Comparison of ENCODE assay signal across 8 cellular contexts in genomic region chr5:57499262-57500050, GRCh38. TPM values are rescaled to one million over a fixed set of nuclear protein-coding genes. Genes with fewer than 3 reads are reported as not detected.
DNase-seq lines count a peak whose midpoint lies in the region; ATAC-seq and TF ChIP-seq lines count a peak whose summit lies in the region.

No MANE protein-coding gene starts in this region.

- no peaks in the 10 kb centered on the region for H3K9me3 ChIP-seq in T-helper 17 cell (ENCODE audit: control insufficient read depth, low read length, poor library complexity, severe bottlenecking)
- H3K9me3 ChIP-seq in fibroblast of lung (ENCODE audit: control insufficient read depth, insufficient read depth, low read depth, low read length): no peaks in the 10 kb centered on the region
- no peaks in the 10 kb centered on the region for H3K9me3 ChIP-seq in neural cell (ENCODE audit: low read length)

- H4K20me1 ChIP-seq in fibroblast of lung (ENCODE audit: control insufficient read depth, extremely low read depth, insufficient read depth, low read length) (no peaks in the 10 kb centered on the region), neural cell (ENCODE audit: insufficient read depth) (no peaks in the 10 kb centered on the region)

- ATAC-seq in GM21786 (IDR thresholded peaks at IDR 0.05; ENCODE audit: unreplicated experiment): peak; percentile 92
- peak; percentile 63 for ATAC-seq in T-helper 17 cell

- no peaks in the 10 kb centered on the region for H3K79me2 ChIP-seq in fibroblast of lung (ENCODE audit: control insufficient read depth, insufficient read depth, low read length)
- no peaks in the 10 kb centered on the region for H3K79me2 ChIP-seq in neural cell (replicated peaks; ENCODE audit: insufficient read depth, low read length)

- H3K27ac ChIP-seq in fibroblast of lung (ENCODE audit: insufficient read depth, low read length) (no peak overlapping the region), neural cell (ENCODE audit: low read length) (peak overlapping the region; percentile 38)

- peak overlapping the region; percentile 1 for H2AFZ ChIP-seq in fibroblast of lung (ENCODE audit: low read length)
- no peak overlapping the region for H2AFZ ChIP-seq in neural cell (ENCODE audit: low read depth, low read length)

- H3K27me3 ChIP-seq in fibroblast of lung (ENCODE audit: control insufficient read depth, insufficient read depth, low read length) (no peaks in the 10 kb centered on the region), neural cell (ENCODE audit: insufficient read depth, low read depth, low read length) (no peaks in the 10 kb centered on the region)

- no peak for TF ChIP-seq EP300 in neural cell (conservative IDR thresholded peaks at IDR 0.05; ENCODE audit: poor library complexity, severe bottlenecking)

- H3K9me3 Mint-ChIP-seq in IgD-negative memory B cell: no peaks in the 10 kb centered on the region

- H3K27me3 Mint-ChIP-seq in IgD-negative memory B cell: peaks cover 15% of the 10 kb centered on the region
- H3K27me3 Mint-ChIP-seq in T-helper 17 cell: peaks cover 17% of the 10 kb centered on the region

- in situ Hi-C loops in ACHN (cut with HindIII; ENCODE audit: low pct_ligation_motif_present, low pct_unique_long_range_greater_than_20kb, low sequenced_read_pairs): no loop called here

- peak; percentile 91 for TF ChIP-seq RAD21 in neural cell (conservative IDR thresholded peaks at IDR 0.05)

- peaks cover 10% of the 10 kb centered on the region for H3K4me1 ChIP-seq in fibroblast of lung (ENCODE audit: control insufficient read depth, extremely low read depth, insufficient read depth, low read length)

- peak; percentile 65 for DNase-seq in ACHN
- peak; percentile 65 for DNase-seq in EL
- DNase-seq in T-helper 17 cell: no peak
- peak; percentile 57 to 77 for DNase-seq in fibroblast of lung (ENCODE audit: low read depth in 2 of 2)
- no peak for DNase-seq in effector CD4-positive, alpha-beta T cell

- H3K9me2 ChIP-seq in neural cell (ENCODE audit: insufficient read depth, low read length): no peaks in the 10 kb centered on the region

- H3K4me2 ChIP-seq in fibroblast of lung (ENCODE audit: extremely low read depth, insufficient read depth, low read length): peak overlapping the region; percentile 65
- no peak overlapping the region for H3K4me2 ChIP-seq in neural cell (ENCODE audit: low read length)

- H3F3A ChIP-seq in neural cell (ENCODE audit: insufficient read depth, low read length, poor library complexity, severe bottlenecking): no peaks in the 10 kb centered on the region

- TF ChIP-seq CTCF in fibroblast of lung (conservative IDR thresholded peaks at IDR 0.05 in 1 of 2, IDR thresholded peaks at IDR 0.05 in 1 of 2; ENCODE audit: low read depth in 1 of 2, low read length in 2 of 2) (peak; percentile 65 to 75), neural cell (IDR thresholded peaks at IDR 0.05; ENCODE audit: poor library complexity, severe bottlenecking) (peak; percentile 87)

- peaks cover 0 to 2% (median 0%) of the 10 kb centered on the region in 3 donors for H3K4me1 Mint-ChIP-seq in IgD-negative memory B cell
- peaks cover 18% of the 10 kb centered on the region for H3K4me1 Mint-ChIP-seq in T-helper 17 cell

- H3K9ac ChIP-seq in fibroblast of lung (ENCODE audit: insufficient read depth, low read length): no peak overlapping the region
- peak overlapping the region; percentile 2 for H3K9ac ChIP-seq in neural cell (ENCODE audit: low read length)

- H3K36me3 ChIP-seq in fibroblast of lung (ENCODE audit: control insufficient read depth, insufficient read depth, low read length): no peaks in the 10 kb centered on the region
- H3K36me3 ChIP-seq in neural cell (ENCODE audit: insufficient read depth, low read length): no peaks in the 10 kb centered on the region

- H3K27ac Mint-ChIP-seq in IgD-negative memory B cell: no peak overlapping the region
- H3K27ac Mint-ChIP-seq in T-helper 17 cell: peak overlapping the region; percentile 70

- peak overlapping the region in 1 of 4 experiments; percentile 26 for H3K4me3 ChIP-seq in fibroblast of lung (replicated peaks in 1 of 4; ENCODE audit: control extremely low read depth in 1 of 4, insufficient read depth in 1 of 4, low read depth in 3 of 4, low read length in 4 of 4)
- no peak overlapping the region for H3K4me3 ChIP-seq in neural cell (ENCODE audit: low read length)

- no peaks in the 10 kb centered on the region for H3K36me3 Mint-ChIP-seq in IgD-negative memory B cell
- H3K36me3 Mint-ChIP-seq in T-helper 17 cell (ENCODE audit: low read depth): peaks cover 2% of the 10 kb centered on the region

- H3K4me3 Mint-ChIP-seq in IgD-negative memory B cell (peak overlapping the region in 3 of 4 donors; percentile 76 to 92 (median 88)), T-helper 17 cell (peak overlapping the region; percentile 65)

TF ChIP-seq in neural cell, 6 proteins besides CTCF, POLR2A, EP300 and RAD21:
- TF ChIP-seq SMC3 (conservative IDR thresholded peaks at IDR 0.05; ENCODE audit: poor library complexity): peak; percentile 88
- TF ChIP-seq POLR2AphosphoS5 (IDR thresholded peaks at IDR 0.05): no peak
- no peak for TF ChIP-seq EZH2 (IDR thresholded peaks at IDR 0.05; ENCODE audit: borderline replicate concordance, insufficient read depth, low read length, poor library complexity, severe bottlenecking)
- TF ChIP-seq, protein P1, sequence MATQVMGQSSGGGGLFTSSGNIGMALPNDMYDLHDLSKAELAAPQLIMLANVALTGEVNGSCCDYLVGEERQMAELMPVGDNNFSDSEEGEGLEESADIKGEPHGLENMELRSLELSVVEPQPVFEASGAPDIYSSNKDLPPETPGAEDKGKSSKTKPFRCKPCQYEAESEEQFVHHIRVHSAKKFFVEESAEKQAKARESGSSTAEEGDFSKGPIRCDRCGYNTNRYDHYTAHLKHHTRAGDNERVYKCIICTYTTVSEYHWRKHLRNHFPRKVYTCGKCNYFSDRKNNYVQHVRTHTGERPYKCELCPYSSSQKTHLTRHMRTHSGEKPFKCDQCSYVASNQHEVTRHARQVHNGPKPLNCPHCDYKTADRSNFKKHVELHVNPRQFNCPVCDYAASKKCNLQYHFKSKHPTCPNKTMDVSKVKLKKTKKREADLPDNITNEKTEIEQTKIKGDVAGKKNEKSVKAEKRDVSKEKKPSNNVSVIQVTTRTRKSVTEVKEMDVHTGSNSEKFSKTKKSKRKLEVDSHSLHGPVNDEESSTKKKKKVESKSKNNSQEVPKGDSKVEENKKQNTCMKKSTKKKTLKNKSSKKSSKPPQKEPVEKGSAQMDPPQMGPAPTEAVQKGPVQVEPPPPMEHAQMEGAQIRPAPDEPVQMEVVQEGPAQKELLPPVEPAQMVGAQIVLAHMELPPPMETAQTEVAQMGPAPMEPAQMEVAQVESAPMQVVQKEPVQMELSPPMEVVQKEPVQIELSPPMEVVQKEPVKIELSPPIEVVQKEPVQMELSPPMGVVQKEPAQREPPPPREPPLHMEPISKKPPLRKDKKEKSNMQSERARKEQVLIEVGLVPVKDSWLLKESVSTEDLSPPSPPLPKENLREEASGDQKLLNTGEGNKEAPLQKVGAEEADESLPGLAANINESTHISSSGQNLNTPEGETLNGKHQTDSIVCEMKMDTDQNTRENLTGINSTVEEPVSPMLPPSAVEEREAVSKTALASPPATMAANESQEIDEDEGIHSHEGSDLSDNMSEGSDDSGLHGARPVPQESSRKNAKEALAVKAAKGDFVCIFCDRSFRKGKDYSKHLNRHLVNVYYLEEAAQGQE (IDR thresholded peaks at IDR 0.05; ENCODE audit: borderline replicate concordance): no peak
- TF ChIP-seq MXI1 (conservative IDR thresholded peaks at IDR 0.05; ENCODE audit: poor library complexity, severe bottlenecking): peak; percentile 15
- TF ChIP-seq TAF1 (IDR thresholded peaks at IDR 0.05; ENCODE audit: low read depth): no peak

RNA-seq across cellular contexts. Expression of gene ACTBL2, which starts 16.8 kb away (rescaled TPM):
- not detected for polyA plus RNA-seq in IgD-negative memory B cell
- not detected for total RNA-seq in T-helper 17 cell
- under 0.01 TPM in 1 of 2 replicates, not detected in the other for total RNA-seq in fibroblast of lung
- polyA plus RNA-seq in fibroblast of lung: 0.03 and 0.11 TPM in 2 replicates
- 0.07 TPM in 1 of 2 replicates, not detected in the other for polyA plus RNA-seq in fibroblast of lung (2012)
- not detected in 2 replicates for polyA minus RNA-seq in fibroblast of lung (ENCODE audit: low replicate concordance)
- polyA plus RNA-seq in neural cell: not detected in 2 replicates
- polyA minus RNA-seq in neural cell: not detected in 2 replicates

Comparison
In these comparisons a context has a peak if more than half of its experiments do, and no peak if none do; other contexts are left out.
1. DNase-seq: peak in ACHN (single experiment), EL (single experiment) and fibroblast of lung (2 of 2); none in T-helper 17 cell (0 of 3) and effector CD4-positive, alpha-beta T cell (single experiment).